ENCODE assay signal across 7 cellular contexts in the genomic region with DNA sequence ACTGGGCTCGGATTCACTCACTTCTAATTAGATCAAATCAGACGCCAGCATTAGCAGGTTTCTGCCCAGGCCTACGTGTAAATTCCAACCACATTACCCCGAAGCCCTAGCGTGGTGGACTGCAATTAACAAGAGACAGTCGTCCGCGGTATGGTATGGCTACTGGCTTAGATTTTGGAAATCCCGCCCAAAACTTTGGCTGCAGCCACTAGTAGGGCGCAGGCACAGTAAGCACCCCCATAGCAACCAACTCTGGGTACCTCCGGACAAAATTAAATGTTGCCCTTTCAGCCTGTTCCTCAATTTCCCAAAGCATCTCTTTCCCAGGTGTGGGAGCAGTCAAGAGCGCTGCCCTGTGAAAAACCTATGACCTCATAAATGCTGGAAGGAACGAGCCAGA. TPM values are rescaled to one million over a fixed set of nuclear protein-coding genes. Genes with fewer than 3 reads are reported as not detected.
DNase-seq lines count a peak whose midpoint lies in the region; ATAC-seq and TF ChIP-seq lines count a peak whose summit lies in the region.

No MANE protein-coding gene starts in this region.

- H3K4me3 Mint-ChIP-seq in HFFc6 = peak overlapping the region; percentile 79
- H3K4me3 Mint-ChIP-seq in activated naive CD8-positive, alpha-beta T cell treated with anti-CD3 and anti-CD28 coated beads for 36 hours = peak overlapping the region; percentile 22
- peak overlapping the region; percentile 73 for H3K4me3 Mint-ChIP-seq in stimulated activated memory B cell treated with anti-CD40 and anti-IgM and Interleukin-4, amounts not matched to agents 10 μg/mL and 1 μg/mL and 100 μg/mL, for 72 hours

- no peak overlapping the region for H3K27ac Mint-ChIP-seq in HFFc6
- H3K27ac Mint-ChIP-seq in activated naive CD8-positive, alpha-beta T cell treated with anti-CD3 and anti-CD28 coated beads for 36 hours = no peak overlapping the region
- H3K27ac Mint-ChIP-seq in stimulated activated memory B cell treated with anti-CD40 and anti-IgM and Interleukin-4, amounts not matched to agents 10 μg/mL and 1 μg/mL and 100 μg/mL, for 72 hours = no peak overlapping the region

- H3K4me1 Mint-ChIP-seq in HFFc6 (ENCODE audit: low read depth) = peaks cover 28% of the 10 kb centered on the region
- peaks cover 11% of the 10 kb centered on the region for H3K4me1 Mint-ChIP-seq in activated naive CD8-positive, alpha-beta T cell treated with anti-CD3 and anti-CD28 coated beads for 36 hours
- peaks cover 16% of the 10 kb centered on the region for H3K4me1 Mint-ChIP-seq in stimulated activated memory B cell treated with anti-CD40 and anti-IgM and Interleukin-4, amounts not matched to agents 10 μg/mL and 1 μg/mL and 100 μg/mL, for 72 hours

- no peak for ATAC-seq in stimulated activated memory B cell treated with anti-CD40 and anti-IgM and Interleukin-4, amounts not matched to agents 10 μg/mL and 1 μg/mL and 100 μg/mL, for 72 hours
- no peak for ATAC-seq in HG02884 (IDR thresholded peaks at IDR 0.05; ENCODE audit: unreplicated experiment)

- H3K4me1 ChIP-seq in iPS-20b (ENCODE audit: insufficient read depth, low read length) = no peaks in the 10 kb centered on the region

- no peaks in the 10 kb centered on the region for H3K36me3 ChIP-seq in iPS-20b (ENCODE audit: insufficient read depth, low read depth, low read length)

- no peak for DNase-seq in HFFc6
- DNase-seq in activated naive CD8-positive, alpha-beta T cell treated with anti-CD3 and anti-CD28 coated beads for 36 hours = no peak
- DNase-seq in NCI-H2107 treated with DMSO at 0.1 percent for 48 hours (lab: John Stamatoyannopoulos, UW; ENCODE audit: unreplicated experiment) = no peak
- no peak for DNase-seq in stimulated activated CD4-positive, alpha-beta T cell treated with anti-CD3 and anti-CD28 coated beads, Interleukin-12 subunit alpha, Interleukin-12 subunit beta, amount 100 ng/mL, for 4 hours

- no peak overlapping the region for H3K27ac ChIP-seq in iPS-20b (ENCODE audit: low read length)

- peak overlapping the region; percentile 74 for H3K4me3 ChIP-seq in iPS-20b (ENCODE audit: low read length)

- peaks cover 4% of the 10 kb centered on the region; the same call in 1 of the 2 replicates for H3K9me3 ChIP-seq in iPS-20b (ENCODE audit: insufficient read depth, low read depth, low read length)

- peaks cover 11% of the 10 kb centered on the region for H3K9me3 Mint-ChIP-seq in HFFc6
- peaks cover 6% of the 10 kb centered on the region for H3K9me3 Mint-ChIP-seq in activated naive CD8-positive, alpha-beta T cell treated with anti-CD3 and anti-CD28 coated beads for 36 hours
- peaks cover 6% of the 10 kb centered on the region for H3K9me3 Mint-ChIP-seq in stimulated activated memory B cell treated with anti-CD40 and anti-IgM and Interleukin-4, amounts not matched to agents 10 μg/mL and 1 μg/mL and 100 μg/mL, for 72 hours

- H3K27me3 Mint-ChIP-seq in HFFc6 (ENCODE audit: insufficient read depth) = no peaks in the 10 kb centered on the region; the same call in none of the 2 replicates
- H3K27me3 Mint-ChIP-seq in activated naive CD8-positive, alpha-beta T cell treated with anti-CD3 and anti-CD28 coated beads for 36 hours = peaks cover 4% of the 10 kb centered on the region
- no peaks in the 10 kb centered on the region for H3K27me3 Mint-ChIP-seq in stimulated activated memory B cell treated with anti-CD40 and anti-IgM and Interleukin-4, amounts not matched to agents 10 μg/mL and 1 μg/mL and 100 μg/mL, for 72 hours

- peaks cover 29% of the 10 kb centered on the region for H3K27me3 ChIP-seq in iPS-20b (ENCODE audit: insufficient read depth, low read length)

- no peak for TF ChIP-seq CTCF in HFFc6 (IDR thresholded peaks at IDR 0.05)

- H3K36me3 Mint-ChIP-seq in HFFc6 (ENCODE audit: low read depth) = peaks cover 12% of the 10 kb centered on the region
- peaks cover 11% of the 10 kb centered on the region for H3K36me3 Mint-ChIP-seq in activated naive CD8-positive, alpha-beta T cell treated with anti-CD3 and anti-CD28 coated beads for 36 hours
- peaks cover 13% of the 10 kb centered on the region for H3K36me3 Mint-ChIP-seq in stimulated activated memory B cell treated with anti-CD40 and anti-IgM and Interleukin-4, amounts not matched to agents 10 μg/mL and 1 μg/mL and 100 μg/mL, for 72 hours

- peak overlapping the region; percentile 26; the same call in 1 of the 2 replicates for H3K9ac ChIP-seq in iPS-20b (ENCODE audit: low read depth, low read length)

RNA-seq across cellular contexts. Expression of gene RARRES1, which starts 0.7 kb away (rescaled TPM):
- total RNA-seq in HFFc6 (2021; fragmentation: NEBNext Ultra II Directional; extraction: Animal tissue kit (Norgen Biotek cat#: 25700)) = 1 to 10 TPM in 1 of 6 experiments, under 1 TPM in 4, not detected in 1; 0.51 to 1.3 (median 0.77) TPM
- total RNA-seq in activated naive CD8-positive, alpha-beta T cell treated with anti-CD3 and anti-CD28 coated beads for 36 hours = not detected

RNA-seq across cellular contexts. Expression of gene LXN, which starts 59.1 kb away (rescaled TPM):
- 10 to 100 TPM; 12.2 to 18.8 (median 16.2) TPM for total RNA-seq in HFFc6 (2021; fragmentation: NEBNext Ultra II Directional; extraction: Animal tissue kit (Norgen Biotek cat#: 25700))
- total RNA-seq in activated naive CD8-positive, alpha-beta T cell treated with anti-CD3 and anti-CD28 coated beads for 36 hours = 1 to 10 TPM; 7.6 to 8.2 TPM

Comparison
In these comparisons a context has a peak if more than half of its experiments do, and no peak if none do; other contexts are left out.
1. H3K4me3 Mint-ChIP-seq: peak in every context shown above with its lines; median percentile 79 in HFFc6; 73 in stimulated activated memory B cell treated with anti-CD40 and anti-IgM and Interleukin-4, amounts not matched to agents 10 μg/mL and 1 μg/mL and 100 μg/mL, for 72 hours; 22 in activated naive CD8-positive, alpha-beta T cell treated with anti-CD3 and anti-CD28 coated beads for 36 hours.